In genomic region chr14:50387543-50387942, GRCh38 we compare ENCODE assay signal across 1 cellular context.
A peak's percentile ranks its signal among the peaks of the same experiment; 100 is the strongest.
TF ChIP-seq lines count a peak whose summit lies in the region.

No MANE protein-coding gene starts in this region.

TF ChIP-seq in HepG2, 621 proteins besides CTCF, POLR2A, EP300 and RAD21:
- TF ChIP-seq MAFF (IDR thresholded peaks at IDR 0.05; ENCODE audit: low read depth, low read length) (peak; percentile 91), ATRX (CRISPR knock-in tag; IDR thresholded peaks at IDR 0.05; ENCODE audit: borderline replicate concordance) (no peak), MAFK (conservative IDR thresholded peaks at IDR 0.05 in 1 of 2, IDR thresholded peaks at IDR 0.05 in 1 of 2; ENCODE audit: low read length in 2 of 2) (peak; percentile 86 to 95), ISX (CRISPR knock-in tag; conservative IDR thresholded peaks at IDR 0.05) (no peak)
